12 cellular contexts compared by ENCODE assay signal in genomic region chr18:74242451-74243096, GRCh38. TPM values are rescaled to one million over a fixed set of nuclear protein-coding genes. Genes with fewer than 3 reads are reported as not detected.
DNase-seq lines count a peak whose midpoint lies in the region; ATAC-seq, FAIRE-seq and TF ChIP-seq lines count a peak whose summit lies in the region.
"Had no signal": no experiment of that assay in that cellular context is flagged by ENCODE, and none has a peak within 500 bp of the region (broad histone marks: within the 10 kb centered on the region; RNA-seq: fewer than 3 reads in every experiment).

No MANE protein-coding gene starts in this region.

- 77 to 86% methylated on average over 16 of the region's 16 CpGs for WGBS in aorta, 2 donors

- DNase-seq in GM13977 (ENCODE audit: low spot score) (no peak), frontal cortex (ENCODE audit: low spot score in 2 of 2) (peak; percentile 13 to 14), mucosa of descending colon (peak in 1 of 3 donors; percentile 40), middle frontal gyrus (ENCODE audit: extremely low spot score, low spot score) (no peak), aorta (no peak), GM19240 (ENCODE audit: insufficient read length, low spot score) (no peak)
- DNase-seq: activated CD8-positive, alpha-beta memory T cell treated with anti-CD3 and anti-CD28 coated beads for 24 hours; NCI-H1436; SJCRH30; stimulated activated naive CD4-positive, alpha-beta T cell treated with Interleukin-2 at 50 U/mL for 16 hours had no signal

- no peaks in the 10 kb centered on the region for H4K20me1 ChIP-seq in OCI-LY3 (ENCODE audit: insufficient read depth, low read length)

- H3K4me3 ChIP-seq in OCI-LY3 (ENCODE audit: low read length) (peak overlapping the region; percentile 50), mucosa of descending colon (no peak overlapping the region), aorta (ENCODE audit: low read length in 2 of 2) (no peak overlapping the region)
- H3K4me3 ChIP-seq: SJCRH30 had no signal

- no peak overlapping the region for H3K9ac ChIP-seq in OCI-LY3 (ENCODE audit: low read length)

- in situ Hi-C loops in GM13977 (cut with MboI; ENCODE audit: low pct_unique_long_range_greater_than_20kb, low sequenced_read_pairs, unreplicated experiment): no loop called here

- no peaks in the 10 kb centered on the region for H3K36me3 ChIP-seq in OCI-LY3 (replicated peaks; ENCODE audit: low read depth, low read length)
- H3K36me3 ChIP-seq in mucosa of descending colon (ENCODE audit: low read depth): no peaks in the 10 kb centered on the region
- no peaks in the 10 kb centered on the region for H3K36me3 ChIP-seq in aorta (ENCODE audit: control insufficient read depth in 1 of 2, insufficient read depth in 2 of 2, low read length in 1 of 2)
- H3K36me3 ChIP-seq: SJCRH30 had no signal

- peaks cover 15% of the 10 kb centered on the region for H3K4me1 ChIP-seq in OCI-LY3 (ENCODE audit: low read length)
- no peaks in the 10 kb centered on the region for H3K4me1 ChIP-seq in mucosa of descending colon (ENCODE audit: low read depth)
- no peaks in the 10 kb centered on the region for H3K4me1 ChIP-seq in aorta (ENCODE audit: control insufficient read depth in 1 of 2, insufficient read depth in 2 of 2, low read length in 2 of 2)
- H3K4me1 ChIP-seq: SJCRH30 had no signal

- intact Hi-C loops in mucosa of descending colon (cut with DNase I, micrococcal nuclease) (no loop called here), aorta (cut with DNase I) (no loop called here)

- H3K27ac ChIP-seq in OCI-LY3 (ENCODE audit: low read length): no peak overlapping the region
- no peak overlapping the region for H3K27ac ChIP-seq in aorta (ENCODE audit: low read depth in 1 of 2, low read length in 2 of 2)
- H3K27ac ChIP-seq: SJCRH30 had no signal

- ATAC-seq in mucosa of descending colon: peak; percentile 50
- no peak for ATAC-seq in HG03175 (IDR thresholded peaks at IDR 0.05; ENCODE audit: unreplicated experiment)
- no peak for ATAC-seq in aorta (ENCODE audit: low FRiP score)

- no peak for FAIRE-seq in frontal cortex (lab: Jason Lieb, UNC)

- no peaks in the 10 kb centered on the region for H3K79me2 ChIP-seq in OCI-LY3 (ENCODE audit: low read length)

- H3K9me3 ChIP-seq in OCI-LY3 (ENCODE audit: insufficient read depth, low read length) (no peaks in the 10 kb centered on the region), mucosa of descending colon (no peaks in the 10 kb centered on the region), aorta (ENCODE audit: control insufficient read depth, low read length) (no peaks in the 10 kb centered on the region)
- H3K9me3 ChIP-seq: SJCRH30 had no signal

- peak overlapping the region; percentile 39 for H3K4me2 ChIP-seq in OCI-LY3 (ENCODE audit: low read length)

- H3K27me3 ChIP-seq in OCI-LY3 (ENCODE audit: low read depth, low read length) (peaks cover 53% of the 10 kb centered on the region), aorta (ENCODE audit: control insufficient read depth in 1 of 2, insufficient read depth in 2 of 2, low read length in 1 of 2) (no peaks in the 10 kb centered on the region)
- H3K27me3 ChIP-seq: SJCRH30 had no signal

- peak overlapping the region; percentile 58 for H2AFZ ChIP-seq in OCI-LY3 (ENCODE audit: low read depth, low read length)

- TF ChIP-seq CTCF in GM13977 (IDR thresholded peaks at IDR 0.05; ENCODE audit: extremely low read depth, insufficient read depth, missing control alignments) (peak; percentile 7), OCI-LY3 (IDR thresholded peaks at IDR 0.05; ENCODE audit: low read depth, low read length) (peak; percentile 55), mucosa of descending colon (IDR thresholded peaks at IDR 0.05) (no peak)

RNA-seq across cellular contexts. Expression of gene CYB5A, which starts 49.2 kb away (rescaled TPM):
- total RNA-seq in frontal cortex (9.0 TPM), mucosa of descending colon (100 to 1,000 TPM; 123 to 183 (median 126) TPM), aorta (10 to 100 TPM; 33.2 to 41.6 TPM)
- polyA plus RNA-seq in aorta: 100 to 1,000 TPM in 1 of 2 donors, 10 to 100 TPM in 1; 92.8 to 276 TPM

Comparison
In these comparisons a context has a peak if more than half of its experiments do, and no peak if none do; other contexts are left out.
1. DNase-seq: peak in frontal cortex (2 of 2); none in GM13977 (single experiment), middle frontal gyrus (single experiment), aorta (0 of 2) and GM19240 (single experiment).